Comparison of ENCODE assay signal across 29 cellular contexts in the genomic region with DNA sequence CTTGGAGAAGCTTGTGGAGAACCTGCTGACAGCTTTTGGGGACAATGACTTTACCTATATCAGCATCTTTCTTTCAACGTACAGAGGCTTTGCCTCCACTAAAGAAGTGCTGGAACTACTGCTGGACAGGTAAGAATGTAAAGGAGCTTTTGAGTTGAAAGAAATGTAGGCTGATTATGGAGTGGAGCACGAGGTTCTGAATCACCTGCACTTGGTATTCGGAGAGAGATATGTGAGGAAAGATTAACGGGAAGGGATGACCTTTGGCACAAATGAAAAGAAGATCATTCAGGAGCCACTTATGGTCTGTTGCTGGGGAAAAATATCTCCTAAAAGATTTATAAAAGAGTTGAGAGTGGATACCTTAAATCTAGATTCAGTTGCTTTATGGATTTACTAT.
"Had no signal": no experiment of that assay in that cellular context is flagged by ENCODE, and none has a peak within 500 bp of the region (broad histone marks: within the 10 kb centered on the region; RNA-seq: fewer than 3 reads in every experiment).

No MANE protein-coding gene starts in this region.

- H3K4me3 ChIP-seq: dorsolateral prefrontal cortex, gastroesophageal sphincter, pancreas, psoas muscle, right lobe of liver, skin epidermis, stomach, suprapubic skin, transverse colon, uterus had no signal

- H3K4me1 ChIP-seq: psoas muscle, right lobe of liver, uterus had no signal

- H3K9me3 Mint-ChIP-seq: activated CD4-positive, alpha-beta memory T cell treated with anti-CD3 and anti-CD28 coated beads, Interleukin-2, amount 10 ng/mL, durations not matched to agents 7 days and 5 days; activated CD4-positive, alpha-beta T cell treated with anti-CD3 and anti-CD28 coated beads, Interleukin-2, amount 10 ng/mL, durations not matched to agents 24 days and 14 days; activated naive CD4-positive, alpha-beta T cell treated with anti-CD3 and anti-CD28 coated beads, Interleukin-2, amount 50 U/mL, for 24 hours; activated T-cell treated with anti-CD3 and anti-CD28 coated beads, Interleukin-2, amount 50 U/mL, for 72 hours; effector memory CD8-positive, alpha-beta T cell; natural killer cell treated with Interleukin-12 subunit alpha and Interleukin-12 subunit beta and Interleukin-15 and Interleukin-18, amount 100 ng/mL, for 72 hours; stimulated activated memory B cell treated with anti-CD40 and anti-IgM and Interleukin-4, amounts not matched to agents 10 μg/mL and 1 μg/mL and 100 μg/mL, for 72 hours; T-cell; T-helper 2 cell treated with Interferon-gamma antibody and Interleukin-4, amounts not matched to agents 5 μg/mL and 100 μg/mL, for 36 hours had no signal

- H3K4me3 Mint-ChIP-seq: activated CD4-positive, alpha-beta memory T cell treated with anti-CD3 and anti-CD28 coated beads, Interleukin-2, amount 10 ng/mL, durations not matched to agents 7 days and 5 days; activated CD4-positive, alpha-beta T cell treated with anti-CD3 and anti-CD28 coated beads, Interleukin-2, amount 10 ng/mL, durations not matched to agents 24 days and 14 days; activated naive CD4-positive, alpha-beta T cell treated with anti-CD3 and anti-CD28 coated beads, Interleukin-2, amount 50 U/mL, for 24 hours; activated T-cell treated with anti-CD3 and anti-CD28 coated beads, Interleukin-2, amount 50 U/mL, for 72 hours; effector memory CD8-positive, alpha-beta T cell; natural killer cell treated with Interleukin-12 subunit alpha and Interleukin-12 subunit beta and Interleukin-15 and Interleukin-18, amount 100 ng/mL, for 72 hours; stimulated activated memory B cell treated with anti-CD40 and anti-IgM and Interleukin-4, amounts not matched to agents 10 μg/mL and 1 μg/mL and 100 μg/mL, for 72 hours; T-cell; T-helper 2 cell treated with Interferon-gamma antibody and Interleukin-4, amounts not matched to agents 5 μg/mL and 100 μg/mL, for 36 hours had no signal

- H3K27me3 Mint-ChIP-seq: activated CD4-positive, alpha-beta memory T cell treated with anti-CD3 and anti-CD28 coated beads, Interleukin-2, amount 10 ng/mL, durations not matched to agents 7 days and 5 days; activated CD4-positive, alpha-beta T cell treated with anti-CD3 and anti-CD28 coated beads, Interleukin-2, amount 10 ng/mL, durations not matched to agents 24 days and 14 days; activated naive CD4-positive, alpha-beta T cell treated with anti-CD3 and anti-CD28 coated beads, Interleukin-2, amount 50 U/mL, for 24 hours; effector memory CD8-positive, alpha-beta T cell; stimulated activated memory B cell treated with anti-CD40 and anti-IgM and Interleukin-4, amounts not matched to agents 10 μg/mL and 1 μg/mL and 100 μg/mL, for 72 hours; T-cell had no signal

- H3K27me3 ChIP-seq: brain microvascular endothelial cell, dorsolateral prefrontal cortex, gastroesophageal sphincter, neutrophil, pancreas, right lobe of liver, stomach, suprapubic skin, transverse colon, uterus had no signal

- H3K9me3 ChIP-seq: gastroesophageal sphincter, neutrophil, pancreas, psoas muscle, right lobe of liver, stomach, suprapubic skin, transverse colon, uterus had no signal

- H3K36me3 ChIP-seq: brain microvascular endothelial cell, gastroesophageal sphincter, neutrophil, pancreas, right lobe of liver, stomach, suprapubic skin, transverse colon, uterus had no signal

- DNase-seq: activated CD4-positive, alpha-beta memory T cell treated with anti-CD3 and anti-CD28 coated beads, Interleukin-2, amount 10 ng/mL, durations not matched to agents 7 days and 5 days; activated CD4-positive, alpha-beta T cell treated with anti-CD3 and anti-CD28 coated beads, Interleukin-2, amount 10 ng/mL, durations not matched to agents 24 days and 14 days; activated effector memory CD4-positive, alpha-beta T cell treated with anti-CD3 and anti-CD28 coated beads, Interleukin-2, amount 50 U/mL, for 16 hours; activated T-cell treated with anti-CD3 and anti-CD28 coated beads, Interleukin-2, amount 50 U/mL, for 72 hours; aorta; brain microvascular endothelial cell; central memory CD4-positive, alpha-beta T cell; dorsolateral prefrontal cortex; effector memory CD8-positive, alpha-beta T cell; head of caudate nucleus; left ventricle myocardium superior; mammary epithelial cell; pancreas; psoas muscle; right lobe of liver; stimulated activated CD4-positive, alpha-beta T cell treated with anti-CD3 and anti-CD28 coated beads, Interleukin-15, amount 100 ng/mL, for 24 hours; stomach; T-cell; transverse colon; uterus had no signal

- H3K27ac ChIP-seq: brain microvascular endothelial cell, gastroesophageal sphincter, neutrophil, pancreas, psoas muscle, right lobe of liver, stomach, suprapubic skin, transverse colon, uterus, VCaP had no signal

- H3K27ac Mint-ChIP-seq: activated CD4-positive, alpha-beta memory T cell treated with anti-CD3 and anti-CD28 coated beads, Interleukin-2, amount 10 ng/mL, durations not matched to agents 7 days and 5 days; activated CD4-positive, alpha-beta T cell treated with anti-CD3 and anti-CD28 coated beads, Interleukin-2, amount 10 ng/mL, durations not matched to agents 24 days and 14 days; activated naive CD4-positive, alpha-beta T cell treated with anti-CD3 and anti-CD28 coated beads, Interleukin-2, amount 50 U/mL, for 24 hours; activated T-cell treated with anti-CD3 and anti-CD28 coated beads, Interleukin-2, amount 50 U/mL, for 72 hours; effector memory CD8-positive, alpha-beta T cell; natural killer cell treated with Interleukin-12 subunit alpha and Interleukin-12 subunit beta and Interleukin-15 and Interleukin-18, amount 100 ng/mL, for 72 hours; stimulated activated memory B cell treated with anti-CD40 and anti-IgM and Interleukin-4, amounts not matched to agents 10 μg/mL and 1 μg/mL and 100 μg/mL, for 72 hours; T-cell; T-helper 2 cell treated with Interferon-gamma antibody and Interleukin-4, amounts not matched to agents 5 μg/mL and 100 μg/mL, for 36 hours had no signal

- H3K36me3 Mint-ChIP-seq: activated naive CD4-positive, alpha-beta T cell treated with anti-CD3 and anti-CD28 coated beads, Interleukin-2, amount 50 U/mL, for 24 hours; natural killer cell treated with Interleukin-12 subunit alpha and Interleukin-12 subunit beta and Interleukin-15 and Interleukin-18, amount 100 ng/mL, for 72 hours; stimulated activated memory B cell treated with anti-CD40 and anti-IgM and Interleukin-4, amounts not matched to agents 10 μg/mL and 1 μg/mL and 100 μg/mL, for 72 hours; T-cell had no signal
